8 cellular contexts compared by ENCODE assay signal in the genomic region with DNA sequence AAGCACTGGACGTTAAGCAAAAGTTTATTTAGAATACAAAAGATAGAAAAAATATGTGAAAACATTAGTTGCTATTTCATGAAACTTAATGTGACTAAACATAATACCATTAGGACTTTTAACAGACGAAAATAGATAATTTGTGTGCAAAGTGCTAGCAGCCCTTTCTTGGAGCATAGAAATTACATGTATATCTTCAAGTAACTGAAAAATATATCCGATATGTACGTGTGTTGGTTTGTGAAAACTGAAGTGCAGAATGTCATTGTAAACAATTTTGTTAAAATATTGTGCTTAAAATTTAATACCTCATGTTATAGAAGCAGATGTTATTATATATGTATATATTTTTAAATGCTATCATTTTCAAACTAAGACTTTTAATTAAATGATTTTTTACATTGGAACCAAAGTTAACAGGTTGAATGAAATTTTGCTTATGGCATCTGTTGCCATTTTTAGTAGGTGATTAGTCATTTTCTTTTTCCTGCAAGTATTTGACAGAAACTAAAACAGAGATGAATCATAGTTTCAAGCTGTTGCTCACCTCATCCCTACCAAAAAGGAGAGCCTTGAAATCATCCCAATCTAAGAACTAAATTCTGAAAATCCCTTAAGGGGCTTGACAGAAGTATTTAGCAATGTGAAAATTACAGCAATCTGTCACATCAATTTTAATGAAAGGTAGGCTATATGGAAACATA.
A peak's percentile ranks its signal among the peaks of the same experiment; 100 is the strongest.
DNase-seq lines count a peak whose midpoint lies in the region; ATAC-seq and TF ChIP-seq lines count a peak whose summit lies in the region.

No MANE protein-coding gene starts in this region.

- DNase-seq in G401 (ENCODE audit: low spot score), result peak; percentile 4
- peak; percentile 75 for DNase-seq in HT1080 (ENCODE audit: low read depth)
- peak; percentile 33 for DNase-seq in fibroblast of pulmonary artery (ENCODE audit: low read depth)
- no peak for DNase-seq in stimulated activated CD4-positive, alpha-beta T cell treated with anti-CD3 and anti-CD28 coated beads, Interleukin-12 subunit alpha, Interleukin-12 subunit beta, amount 100 ng/mL, for 4 hours
- no peak for DNase-seq in activated effector memory CD4-positive, alpha-beta T cell treated with anti-CD3 and anti-CD28 coated beads, Interleukin-2, amount 50 U/mL, for 16 hours
- no peak for DNase-seq in DMS79 (lab: John Stamatoyannopoulos, UW)

- peak; percentile 71 for ATAC-seq in GM21619 (IDR thresholded peaks at IDR 0.05; ENCODE audit: unreplicated experiment)
- ATAC-seq in HG02763 (IDR thresholded peaks at IDR 0.05; ENCODE audit: unreplicated experiment), result no peak

- in situ Hi-C loops in G401 (cut with HindIII; ENCODE audit: low sequenced_read_pairs), result no loop called here

- TF ChIP-seq CTCF in fibroblast of pulmonary artery (IDR thresholded peaks at IDR 0.05; ENCODE audit: low read length, missing control alignments), result no peak

- H3K4me3 ChIP-seq in fibroblast of pulmonary artery (replicated peaks; ENCODE audit: low read depth, low read length), result no peak overlapping the region

Comparison
In these comparisons a context has a peak if more than half of its experiments do, and no peak if none do; other contexts are left out.
1. DNase-seq: peak in G401 (single experiment), HT1080 (single experiment) and fibroblast of pulmonary artery (single experiment); none in stimulated activated CD4-positive, alpha-beta T cell treated with anti-CD3 and anti-CD28 coated beads, Interleukin-12 subunit alpha, Interleukin-12 subunit beta, amount 100 ng/mL, for 4 hours (single experiment), activated effector memory CD4-positive, alpha-beta T cell treated with anti-CD3 and anti-CD28 coated beads, Interleukin-2, amount 50 U/mL, for 16 hours (single experiment) and DMS79 (single experiment).